ENCODE assay signal across 26 cellular contexts in the genomic region with DNA sequence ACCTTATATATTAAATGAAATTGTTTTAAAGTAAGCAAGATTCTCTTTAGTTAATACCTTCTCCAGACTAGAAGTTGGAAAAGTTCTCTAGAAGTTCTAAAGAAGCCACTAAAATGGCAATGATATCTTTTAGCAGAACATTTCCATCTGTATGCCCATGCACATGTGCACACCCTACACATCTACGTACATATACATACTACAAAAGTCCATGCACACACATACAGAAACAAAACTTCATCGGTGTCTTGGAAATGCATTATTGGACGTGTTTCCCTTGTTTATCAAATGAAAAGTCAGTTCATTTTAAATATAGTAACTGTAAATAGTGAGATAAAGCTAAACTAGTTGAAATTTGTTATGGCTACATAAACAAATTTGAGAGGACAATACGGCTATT.
DNase-seq lines count a peak whose midpoint lies in the region; ATAC-seq, FAIRE-seq and TF ChIP-seq lines count a peak whose summit lies in the region.
"Had no signal": no experiment of that assay in that cellular context is flagged by ENCODE, and none has a peak within 500 bp of the region (broad histone marks: within the 10 kb centered on the region; RNA-seq: fewer than 3 reads in every experiment).

No MANE protein-coding gene starts in this region.

- peaks cover 0 to 2% (median 0%) of the 10 kb centered on the region in 5 donors for H3K9me3 Mint-ChIP-seq in CD8-positive, alpha-beta memory T cell
- H3K9me3 Mint-ChIP-seq: CD8-positive, alpha-beta T cell had no signal

- ATAC-seq in A549 (no peak), GM21526 (IDR thresholded peaks at IDR 0.05; ENCODE audit: low FRiP score, unreplicated experiment) (no peak)
- ATAC-seq: CD8-positive, alpha-beta T cell; GM12878 had no signal

- H3K4me2 ChIP-seq in A549, result no peak overlapping the region
- H3K4me2 ChIP-seq in SU-DHL-6 (ENCODE audit: low read depth, low read length, poor library complexity, severe bottlenecking), result no peak overlapping the region
- H3K4me2 ChIP-seq: BLaER1 treated with 17β-estradiol and CSF1 and Interleukin-3, amounts not matched to agents 10 nM and 100 nM had no signal

- no peaks in the 10 kb centered on the region for H3K36me3 Mint-ChIP-seq in CD8-positive, alpha-beta memory T cell
- H3K36me3 Mint-ChIP-seq: CD8-positive, alpha-beta T cell had no signal

- no peaks in the 10 kb centered on the region for H4K20me1 ChIP-seq in SU-DHL-6 (ENCODE audit: low read depth, low read length)
- H4K20me1 ChIP-seq: BLaER1 treated with 17β-estradiol and CSF1 and Interleukin-3, amounts not matched to agents 10 nM and 100 nM had no signal

- H3K4me3 ChIP-seq in A549 (no peak overlapping the region), SU-DHL-6 (ENCODE audit: insufficient read depth, low read length, poor library complexity, severe bottlenecking) (no peak overlapping the region), testis (peak overlapping the region; percentile 13 to 29), stomach (no peak overlapping the region)
- no peak overlapping the region for H3K4me3 ChIP-seq in CD8-positive, alpha-beta memory T cell (ENCODE audit: low read length)
- H3K4me3 ChIP-seq: BLaER1 treated with 17β-estradiol and CSF1 and Interleukin-3, amounts not matched to agents 10 nM and 100 nM; GM12878 had no signal

- FAIRE-seq in A549 (lab: Jason Lieb, UNC) (peak; percentile 49), H54 (lab: Jason Lieb, UNC) (no peak)
- FAIRE-seq: A204.1, GM12878, GM12892, GM18507 had no signal

- no peak for TF ChIP-seq POLR2A in A549 (IDR thresholded peaks at IDR 0.05; ENCODE audit: low read length)
- no peak for TF ChIP-seq POLR2A in testis (IDR thresholded peaks at IDR 0.05)
- TF ChIP-seq POLR2A in stomach (IDR thresholded peaks at IDR 0.05), result no peak
- TF ChIP-seq POLR2A in H54 (IDR thresholded peaks at IDR 0.05; ENCODE audit: low read depth, low read length), result no peak

- peak overlapping the region; percentile 66 for H2AFZ ChIP-seq in SU-DHL-6 (ENCODE audit: low read depth, low read length, severe bottlenecking)

- no peaks in the 10 kb centered on the region for H3K4me1 ChIP-seq in A549
- H3K4me1 ChIP-seq in CD8-positive, alpha-beta memory T cell (ENCODE audit: insufficient read depth, low read length), result no peaks in the 10 kb centered on the region
- H3K4me1 ChIP-seq in testis, result no peaks in the 10 kb centered on the region
- H3K4me1 ChIP-seq in stomach, result no peaks in the 10 kb centered on the region
- H3K4me1 ChIP-seq: BLaER1 treated with 17β-estradiol and CSF1 and Interleukin-3, amounts not matched to agents 10 nM and 100 nM had no signal

- H3K9me3 ChIP-seq in A549 (no peaks in the 10 kb centered on the region), SU-DHL-6 (ENCODE audit: insufficient read depth, low read length) (no peaks in the 10 kb centered on the region), testis (no peaks in the 10 kb centered on the region), stomach (no peaks in the 10 kb centered on the region)
- no peaks in the 10 kb centered on the region for H3K9me3 ChIP-seq in CD8-positive, alpha-beta memory T cell (ENCODE audit: low read length)
- H3K9me3 ChIP-seq: BLaER1 treated with 17β-estradiol and CSF1 and Interleukin-3, amounts not matched to agents 10 nM and 100 nM had no signal

- H3K4me3 Mint-ChIP-seq in CD8-positive, alpha-beta memory T cell, result no peak overlapping the region
- H3K4me3 Mint-ChIP-seq: B cell; CD4-positive, alpha-beta T cell; CD8-positive, alpha-beta T cell had no signal

- H3K9ac ChIP-seq in SU-DHL-6 (ENCODE audit: low read length), result no peak overlapping the region
- H3K9ac ChIP-seq: BLaER1 treated with 17β-estradiol and CSF1 and Interleukin-3, amounts not matched to agents 10 nM and 100 nM had no signal

- H3K27ac ChIP-seq in A549, result no peak overlapping the region
- peak overlapping the region; percentile 11 for H3K27ac ChIP-seq in CD8-positive, alpha-beta memory T cell (ENCODE audit: low read depth, low read length)
- H3K27ac ChIP-seq in SU-DHL-6 (ENCODE audit: low read depth, low read length), result no peak overlapping the region
- H3K27ac ChIP-seq in testis, result no peak overlapping the region
- no peak overlapping the region for H3K27ac ChIP-seq in stomach
- H3K27ac ChIP-seq: BLaER1 treated with 17β-estradiol and CSF1 and Interleukin-3, amounts not matched to agents 10 nM and 100 nM; C4-2B had no signal

- no peaks in the 10 kb centered on the region for H3K9me2 ChIP-seq in SU-DHL-6 (replicated peaks; ENCODE audit: insufficient read depth, low read length)

- no peak for TF ChIP-seq EP300 in A549 (IDR thresholded peaks at IDR 0.05)
- no peak for TF ChIP-seq EP300 in stomach (IDR thresholded peaks at IDR 0.05)

- H3K27me3 ChIP-seq in CD8-positive, alpha-beta memory T cell (ENCODE audit: insufficient read depth, low read length, poor library complexity, severe bottlenecking), result no peaks in the 10 kb centered on the region
- no peaks in the 10 kb centered on the region for H3K27me3 ChIP-seq in SU-DHL-6 (ENCODE audit: low read length)
- no peaks in the 10 kb centered on the region for H3K27me3 ChIP-seq in testis
- no peaks in the 10 kb centered on the region for H3K27me3 ChIP-seq in stomach
- H3K27me3 ChIP-seq: BLaER1 treated with 17β-estradiol and CSF1 and Interleukin-3, amounts not matched to agents 10 nM and 100 nM had no signal

- H3K36me3 ChIP-seq in CD8-positive, alpha-beta memory T cell (ENCODE audit: insufficient read depth, low read length), result no peaks in the 10 kb centered on the region
- H3K36me3 ChIP-seq in SU-DHL-6 (ENCODE audit: low read length) (no peaks in the 10 kb centered on the region), testis (ENCODE audit: low read depth, missing control alignments) (no peaks in the 10 kb centered on the region), stomach (no peaks in the 10 kb centered on the region)
- H3K36me3 ChIP-seq: BLaER1 treated with 17β-estradiol and CSF1 and Interleukin-3, amounts not matched to agents 10 nM and 100 nM had no signal

- no peak for TF ChIP-seq CTCF in A549 (IDR thresholded peaks at IDR 0.05)
- no peak for TF ChIP-seq CTCF in SU-DHL-6 (IDR thresholded peaks at IDR 0.05; ENCODE audit: insufficient read depth, low read length, poor library complexity, severe bottlenecking)
- no peak for TF ChIP-seq CTCF in testis (IDR thresholded peaks at IDR 0.05)
- no peak for TF ChIP-seq CTCF in stomach (IDR thresholded peaks at IDR 0.05)

- H3K27ac Mint-ChIP-seq in CD8-positive, alpha-beta memory T cell, result no peak overlapping the region
- H3K27ac Mint-ChIP-seq: B cell; CD4-positive, alpha-beta T cell; CD8-positive, alpha-beta T cell had no signal

- H3F3A ChIP-seq in SU-DHL-6 (ENCODE audit: insufficient read depth), result no peaks in the 10 kb centered on the region

- POLR2A ChIA-PET in A549 (lab: Yijun Ruan, JAX), result no interaction called here
- POLR2A ChIA-PET in CD8-positive, alpha-beta memory T cell (lab: Charles Lee), result no interaction called here

- CTCF ChIA-PET in A549 (lab: Yijun Ruan, JAX), result no interaction called here
- CTCF ChIA-PET in CD8-positive, alpha-beta memory T cell (lab: Charles Lee), result no interaction called here

- no peaks in the 10 kb centered on the region for H3K27me3 Mint-ChIP-seq in CD8-positive, alpha-beta memory T cell
- H3K27me3 Mint-ChIP-seq: B cell; CD4-positive, alpha-beta T cell had no signal

- no peaks in the 10 kb centered on the region for H3K79me2 ChIP-seq in SU-DHL-6 (ENCODE audit: insufficient read depth, low read length)

- DNase-seq in A549 (ENCODE audit: low read depth in 1 of 2, low spot score in 1 of 2) (no peak), testis (no peak), stomach (no peak), H54 (ENCODE audit: insufficient read length, low spot score) (no peak)
- DNase-seq in CD8-positive, alpha-beta memory T cell, result no peak
- DNase-seq: 8988T; AML-193; CD4-positive, alpha-beta T cell; CD8-positive, alpha-beta T cell; COR-L47; DMS 273 treated with DMSO at 0.1 percent for 48 hours; DMS153; DMS53; DMS79; DND-41; EL; GDM1 had no signal

- no peaks in the 10 kb centered on the region for H3K4me1 Mint-ChIP-seq in CD8-positive, alpha-beta memory T cell
- H3K4me1 Mint-ChIP-seq: B cell had no signal

- intact Hi-C loops in testis (cut with DNase I; ENCODE audit: low total_unique reads) (no loop called here), stomach (cut with DNase I; ENCODE audit: low total_unique reads) (no loop called here)

- no peak for TF ChIP-seq RAD21 in A549 (conservative IDR thresholded peaks at IDR 0.05 in 1 of 2, IDR thresholded peaks at IDR 0.05 in 1 of 2)

- WGBS in A549 (ENCODE audit: missing lambda C conversion rate), result 67% methylated on average over 4 of the region's 4 CpGs
- WGBS in testis, 2 donors, result 75 to 77% methylated on average over 4 of the region's 4 CpGs
- 64 to 83% (median 70%) methylated on average over 4 of the region's 4 CpGs for WGBS in stomach, 5 donors

TF ChIP-seq in A549, 52 proteins besides CTCF, POLR2A, EP300 and RAD21 (continues in another document):
- TF ChIP-seq HOXA7 (CRISPR knock-in tag; IDR thresholded peaks at IDR 0.05) (no peak), CHD4 (IDR thresholded peaks at IDR 0.05; ENCODE audit: borderline replicate concordance) (no peak), MAFK (IDR thresholded peaks at IDR 0.05; ENCODE audit: partially characterized antibody) (no peak), ZFP36 (IDR thresholded peaks at IDR 0.05; ENCODE audit: borderline replicate concordance, partially characterized antibody) (no peak)
- TF ChIP-seq, protein P1, sequence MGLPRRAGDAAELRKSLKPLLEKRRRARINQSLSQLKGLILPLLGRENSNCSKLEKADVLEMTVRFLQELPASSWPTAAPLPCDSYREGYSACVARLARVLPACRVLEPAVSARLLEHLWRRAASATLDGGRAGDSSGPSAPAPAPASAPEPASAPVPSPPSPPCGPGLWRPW (IDR thresholded peaks at IDR 0.05), result no peak

Comparison
In these comparisons a context has a peak if more than half of its experiments do, and no peak if none do; other contexts are left out.
1. H3K4me3 ChIP-seq: peak in testis (2 of 2); none in A549 (single experiment), CD8-positive, alpha-beta memory T cell (single experiment), SU-DHL-6 (single experiment) and stomach (0 of 4).